In genomic region chr2:175227382-175227781, GRCh38 we compare ENCODE assay signal across 14 cellular contexts. TPM values are rescaled to one million over a fixed set of nuclear protein-coding genes. Genes with fewer than 3 reads are reported as not detected.
DNase-seq lines count a peak whose midpoint lies in the region; ATAC-seq and TF ChIP-seq lines count a peak whose summit lies in the region.
"Had no signal": no experiment of that assay in that cellular context is flagged by ENCODE, and none has a peak within 500 bp of the region (broad histone marks: within the 10 kb centered on the region; RNA-seq: fewer than 3 reads in every experiment).

No MANE protein-coding gene starts in this region.

- peak; percentile 7 for DNase-seq in activated CD4-positive, alpha-beta T cell treated with anti-CD3 and anti-CD28 coated beads for 48 hours
- DNase-seq in activated CD4-positive, alpha-beta T cell treated with anti-CD3 and anti-CD28 coated beads, Interleukin-2, amount 50 U/mL, for 1 hour, result no peak
- DNase-seq in stimulated activated CD4-positive, alpha-beta T cell treated with anti-CD3 and anti-CD28 coated beads, Interleukin-4, amount 100 ng/mL, for 24 hours, result peak; percentile 12
- no peak for DNase-seq in stimulated activated CD4-positive, alpha-beta T cell treated with anti-CD3 and anti-CD28 coated beads, Interleukin-4, amount 100 ng/mL, for 4 hours
- peak; percentile 5 for DNase-seq in iris pigment epithelial cell (ENCODE audit: low read depth)
- no peak for DNase-seq in stimulated activated naive CD8-positive, alpha-beta T cell treated with anti-CD3 and anti-CD28 coated beads, Interleukin-15, amount 100 ng/mL, for 72 hours
- DNase-seq in NCI-H1417 treated with DMSO at 0.1 percent for 48 hours (lab: John Stamatoyannopoulos, UW), result no peak
- DNase-seq in glutamatergic neuron, result no peak
- DNase-seq: CD8-positive, alpha-beta T cell; DMS79; H7; NCI-H187 treated with DMSO at 0.1 percent for 48 hours; NK-92 treated with Interleukin-12 subunit alpha and Interleukin-12 subunit beta, amount 100 ng/mL, for 24 hours had no signal

- TF ChIP-seq CTCF in glutamatergic neuron (IDR thresholded peaks at IDR 0.05; ENCODE audit: partially characterized antibody, unreplicated experiment), result no peak

- H3K9me3 Mint-ChIP-seq in stimulated activated naive CD8-positive, alpha-beta T cell treated with anti-CD3 and anti-CD28 coated beads, Interleukin-15, amount 100 ng/mL, for 72 hours, result no peaks in the 10 kb centered on the region
- no peaks in the 10 kb centered on the region for H3K9me3 Mint-ChIP-seq in glutamatergic neuron (ENCODE audit: unreplicated experiment)
- H3K9me3 Mint-ChIP-seq: CD8-positive, alpha-beta T cell; IgD-negative memory B cell had no signal

- no peak overlapping the region for H3K4me3 Mint-ChIP-seq in stimulated activated naive CD8-positive, alpha-beta T cell treated with anti-CD3 and anti-CD28 coated beads, Interleukin-15, amount 100 ng/mL, for 72 hours
- no peak overlapping the region for H3K4me3 Mint-ChIP-seq in glutamatergic neuron (ENCODE audit: unreplicated experiment)
- H3K4me3 Mint-ChIP-seq: CD8-positive, alpha-beta T cell; IgD-negative memory B cell had no signal

- peaks cover 11% of the 10 kb centered on the region for H3K4me1 Mint-ChIP-seq in stimulated activated naive CD8-positive, alpha-beta T cell treated with anti-CD3 and anti-CD28 coated beads, Interleukin-15, amount 100 ng/mL, for 72 hours
- no peaks in the 10 kb centered on the region for H3K4me1 Mint-ChIP-seq in glutamatergic neuron (ENCODE audit: low read depth, unreplicated experiment)
- H3K4me1 Mint-ChIP-seq: IgD-negative memory B cell had no signal

- peak; percentile 92 for ATAC-seq in stimulated activated naive CD8-positive, alpha-beta T cell treated with anti-CD3 and anti-CD28 coated beads, Interleukin-15, amount 100 ng/mL, for 72 hours
- ATAC-seq: CD8-positive, alpha-beta T cell had no signal

- no peak overlapping the region for H3K27ac Mint-ChIP-seq in stimulated activated naive CD8-positive, alpha-beta T cell treated with anti-CD3 and anti-CD28 coated beads, Interleukin-15, amount 100 ng/mL, for 72 hours
- no peak overlapping the region for H3K27ac Mint-ChIP-seq in glutamatergic neuron (ENCODE audit: unreplicated experiment)
- H3K27ac Mint-ChIP-seq: CD8-positive, alpha-beta T cell; IgD-negative memory B cell had no signal

- no peaks in the 10 kb centered on the region for H3K36me3 Mint-ChIP-seq in glutamatergic neuron (ENCODE audit: unreplicated experiment)
- H3K36me3 Mint-ChIP-seq: CD8-positive, alpha-beta T cell; IgD-negative memory B cell had no signal

- H3K27me3 Mint-ChIP-seq in stimulated activated naive CD8-positive, alpha-beta T cell treated with anti-CD3 and anti-CD28 coated beads, Interleukin-15, amount 100 ng/mL, for 72 hours, result peaks cover 22% of the 10 kb centered on the region
- H3K27me3 Mint-ChIP-seq in glutamatergic neuron (ENCODE audit: unreplicated experiment), result no peaks in the 10 kb centered on the region
- H3K27me3 Mint-ChIP-seq: IgD-negative memory B cell had no signal

RNA-seq across cellular contexts. Expression of gene ATP5MC3, which starts 45.9 kb away (rescaled TPM):
- 220 TPM for total RNA-seq in glutamatergic neuron (ENCODE audit: unreplicated experiment)

RNA-seq across cellular contexts. Expression of gene ATF2, which starts 59.4 kb away (rescaled TPM):
- total RNA-seq in glutamatergic neuron (ENCODE audit: unreplicated experiment), result 91.3 TPM

Comparison
In these comparisons a context has a peak if more than half of its experiments do, and no peak if none do; other contexts are left out.
1. DNase-seq: peak in activated CD4-positive, alpha-beta T cell treated with anti-CD3 and anti-CD28 coated beads for 48 hours (single experiment), stimulated activated CD4-positive, alpha-beta T cell treated with anti-CD3 and anti-CD28 coated beads, Interleukin-4, amount 100 ng/mL, for 24 hours (single experiment) and iris pigment epithelial cell (single experiment); none in activated CD4-positive, alpha-beta T cell treated with anti-CD3 and anti-CD28 coated beads, Interleukin-2, amount 50 U/mL, for 1 hour (single experiment), stimulated activated CD4-positive, alpha-beta T cell treated with anti-CD3 and anti-CD28 coated beads, Interleukin-4, amount 100 ng/mL, for 4 hours (0 of 2), stimulated activated naive CD8-positive, alpha-beta T cell treated with anti-CD3 and anti-CD28 coated beads, Interleukin-15, amount 100 ng/mL, for 72 hours (0 of 2), NCI-H1417 treated with DMSO at 0.1 percent for 48 hours (single experiment) and glutamatergic neuron (single experiment).